ENCODE assay signal across 17 cellular contexts in the genomic region with DNA sequence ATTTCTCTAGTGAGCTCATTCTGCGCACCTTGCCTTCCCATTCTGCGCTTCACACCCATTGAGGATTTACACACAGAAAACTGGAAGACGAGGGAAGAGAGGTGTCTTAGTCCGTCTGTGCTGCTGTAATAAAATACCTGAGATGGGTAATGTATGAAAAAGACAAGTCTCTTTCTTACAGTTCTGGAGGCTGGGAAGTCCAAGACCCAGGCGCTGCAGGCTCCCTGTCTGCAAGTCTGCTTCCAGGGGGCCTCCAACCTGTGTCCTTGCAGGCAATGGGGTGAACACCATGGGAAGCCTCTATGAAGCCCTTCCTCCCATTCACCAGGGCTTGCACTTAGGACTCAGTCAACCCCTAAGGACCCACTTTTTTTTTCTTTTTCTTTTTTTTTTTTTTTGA.
"Had no signal": no experiment of that assay in that cellular context is flagged by ENCODE, and none has a peak within 500 bp of the region (broad histone marks: within the 10 kb centered on the region; RNA-seq: fewer than 3 reads in every experiment).

No MANE protein-coding gene starts in this region.

- H3K4me3 Mint-ChIP-seq: naive thymus-derived CD4-positive, alpha-beta T cell; nephron progenitor cell had no signal

- H3K4me1 ChIP-seq: prostate gland had no signal

- H3K27ac Mint-ChIP-seq: nephron progenitor cell had no signal

- H3K9ac ChIP-seq: parathyroid adenoma had no signal

- H3K27ac ChIP-seq: parathyroid adenoma, prostate gland, suprapubic skin had no signal

- H3K9me3 ChIP-seq: prostate gland, sigmoid colon, suprapubic skin, transverse colon had no signal

- H3K4me3 ChIP-seq: prostate gland, sigmoid colon, suprapubic skin had no signal

- DNase-seq: cortex of kidney; effector memory CD4-positive, alpha-beta T cell; heart right ventricle; hypothalamus; islet precursor cell; mammary epithelial cell; naive thymus-derived CD4-positive, alpha-beta T cell; nephron progenitor cell; sigmoid colon; small intestine; stimulated activated CD4-positive, alpha-beta T cell treated with anti-CD3 and anti-CD28 coated beads, Interleukin-12 subunit alpha, Interleukin-12 subunit beta, amount 100 ng/mL, for 4 hours; stimulated activated naive CD4-positive, alpha-beta T cell treated with Interleukin-2 at 50 U/mL for 16 hours; transverse colon had no signal

- H3K27me3 ChIP-seq: heart right ventricle, sigmoid colon, suprapubic skin had no signal

- H3K36me3 ChIP-seq: heart right ventricle, prostate gland, sigmoid colon, suprapubic skin, transverse colon had no signal

- ATAC-seq: esophagus mucosa; naive thymus-derived CD4-positive, alpha-beta T cell had no signal
